Comparison of ENCODE assay signal across 1 cellular context in genomic region chr10:75733135-75733890, GRCh38.
TF ChIP-seq lines count a peak whose summit lies in the region.

No MANE protein-coding gene starts in this region.

TF ChIP-seq in HepG2, 621 proteins besides CTCF, POLR2A, EP300 and RAD21 (continued from another document):
- peak; percentile 82 for TF ChIP-seq FOSL2 (CRISPR knock-in tag; IDR thresholded peaks at IDR 0.05)
- peak; percentile 97 for TF ChIP-seq FOXJ3 (CRISPR knock-in tag; IDR thresholded peaks at IDR 0.05; ENCODE audit: borderline replicate concordance)
- TF ChIP-seq SMC3 (IDR thresholded peaks at IDR 0.05; ENCODE audit: low read length): peak; percentile 30; the same call in 1 of the 2 replicates
- peak; percentile 54; the same call in 1 of the 2 replicates for TF ChIP-seq ZKSCAN1 (IDR thresholded peaks at IDR 0.05; ENCODE audit: low read length)
